In the genomic region with DNA sequence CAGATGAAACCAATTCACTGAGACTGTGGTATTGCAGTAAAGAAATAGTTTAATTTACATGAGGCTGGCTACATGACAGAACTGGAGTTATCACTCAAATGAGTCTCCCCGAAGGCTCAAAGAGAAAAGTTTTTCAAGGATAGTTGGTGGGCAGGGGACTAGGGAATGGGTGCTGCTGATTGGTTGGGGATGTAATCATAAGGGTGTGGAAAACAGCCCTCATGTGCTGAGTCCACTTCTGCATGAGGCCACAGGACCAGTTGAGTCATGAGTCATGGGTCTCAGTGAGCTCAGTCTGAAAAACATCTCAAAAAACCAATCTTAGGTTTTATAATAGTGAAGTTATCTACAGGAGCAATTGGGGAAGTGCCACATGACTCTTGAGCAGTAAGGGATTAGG, we compare ENCODE assay signal across 1 cellular context.
TF ChIP-seq lines count a peak whose summit lies in the region.

No MANE protein-coding gene starts in this region.

TF ChIP-seq in K562, 482 proteins besides CTCF, POLR2A, EP300 and RAD21 (continued from another document):
- TF ChIP-seq CBX5 (IDR thresholded peaks at IDR 0.05; ENCODE audit: borderline replicate concordance, low read depth) (peak; percentile 88; the same call in 1 of the 2 replicates), SFPQ (IDR thresholded peaks at IDR 0.05; ENCODE audit: low read depth, low read length) (no peak), RHOXF2B (CRISPR knock-in tag; conservative IDR thresholded peaks at IDR 0.05) (no peak), MLLT1 (IDR thresholded peaks at IDR 0.05) (no peak), CBX3 (IDR thresholded peaks at IDR 0.05; ENCODE audit: borderline replicate concordance in 1 of 2, low read length in 2 of 2) (peak in 1 of 2 experiments; percentile 89; a peak in 2 of 3 replicates), E2F6 (IDR thresholded peaks at IDR 0.05; ENCODE audit: borderline replicate concordance in 1 of 2, extremely low read depth in 1 of 2, insufficient read depth in 1 of 2, insufficient read length in 1 of 2, low read depth in 1 of 2, low read length in 1 of 2, poor library complexity in 1 of 2, severe bottlenecking in 1 of 2) (peak in 1 of 2 experiments; percentile 15), SREBF1 (IDR thresholded peaks at IDR 0.05; ENCODE audit: borderline replicate concordance, low read depth, low read length) (no peak), ZKSCAN1 (IDR thresholded peaks at IDR 0.05; ENCODE audit: low read depth, low read length) (no peak), HNRNPK (IDR thresholded peaks at IDR 0.05; ENCODE audit: low read depth, low read length, poor library complexity, severe bottlenecking) (no peak), ATF3 (IDR thresholded peaks at IDR 0.05) (peak; percentile 61; the same call in 1 of the 2 replicates), ATF3 (CRISPR knock-in tag; conservative IDR thresholded peaks at IDR 0.05) (no peak), CEBPB (tag; IDR thresholded peaks at IDR 0.05) (no peak), MEF2D (tag; conservative IDR thresholded peaks at IDR 0.05; ENCODE audit: low read depth) (no peak), MEIS2 (IDR thresholded peaks at IDR 0.05; ENCODE audit: partially characterized antibody) (no peak), TRIM28 (IDR thresholded peaks at IDR 0.05) (peak; percentile 90), SIN3B (IDR thresholded peaks at IDR 0.05; ENCODE audit: low read depth) (no peak), ZNF584 (CRISPR knock-in tag; IDR thresholded peaks at IDR 0.05; ENCODE audit: low read depth) (no peak), ZBTB26 (CRISPR knock-in tag; IDR thresholded peaks at IDR 0.05) (no peak), JUN (IDR thresholded peaks at IDR 0.05; ENCODE audit: borderline replicate concordance, low read depth, low read length) (peak; percentile 64; the same call in 1 of the 2 replicates), JUN (CRISPR knock-in tag; IDR thresholded peaks at IDR 0.05; ENCODE audit: borderline replicate concordance) (no peak), MGA (IDR thresholded peaks at IDR 0.05) (peak; percentile 60)
- TF ChIP-seq, protein P1, sequence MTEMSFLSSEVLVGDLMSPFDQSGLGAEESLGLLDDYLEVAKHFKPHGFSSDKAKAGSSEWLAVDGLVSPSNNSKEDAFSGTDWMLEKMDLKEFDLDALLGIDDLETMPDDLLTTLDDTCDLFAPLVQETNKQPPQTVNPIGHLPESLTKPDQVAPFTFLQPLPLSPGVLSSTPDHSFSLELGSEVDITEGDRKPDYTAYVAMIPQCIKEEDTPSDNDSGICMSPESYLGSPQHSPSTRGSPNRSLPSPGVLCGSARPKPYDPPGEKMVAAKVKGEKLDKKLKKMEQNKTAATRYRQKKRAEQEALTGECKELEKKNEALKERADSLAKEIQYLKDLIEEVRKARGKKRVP (CRISPR knock-in tag; IDR thresholded peaks at IDR 0.05), result no peak
